8 cellular contexts compared by ENCODE assay signal in genomic region chr10:17026686-17027485, GRCh38.
A peak's percentile ranks its signal among the peaks of the same experiment; 100 is the strongest.
DNase-seq lines count a peak whose midpoint lies in the region; ATAC-seq and TF ChIP-seq lines count a peak whose summit lies in the region.

No MANE protein-coding gene starts in this region.

- peak; percentile 60 for ATAC-seq in activated naive CD8-positive, alpha-beta T cell treated with anti-CD3 and anti-CD28 coated beads, Interleukin-2, amount 10 ng/mL, durations not matched to agents 7 days and 5 days (ENCODE audit: low read depth)
- ATAC-seq in sciatic nerve: no peak

- H3K27ac ChIP-seq in breast epithelium (no peak overlapping the region), smooth muscle cell (ENCODE audit: low read depth) (peak overlapping the region; percentile 99), caudate nucleus (ENCODE audit: low read depth, low read length) (no peak overlapping the region)

- H3K27ac Mint-ChIP-seq in MCF 10A (ENCODE audit: low read depth, unreplicated experiment): peak overlapping the region; percentile 71
- peak overlapping the region; percentile 97 for H3K27ac Mint-ChIP-seq in activated naive CD8-positive, alpha-beta T cell treated with anti-CD3 and anti-CD28 coated beads, Interleukin-2, amount 10 ng/mL, durations not matched to agents 7 days and 5 days

- no peaks in the 10 kb centered on the region for H3K36me3 Mint-ChIP-seq in MCF 10A (ENCODE audit: insufficient read depth, unreplicated experiment)
- peaks cover 3% of the 10 kb centered on the region for H3K36me3 Mint-ChIP-seq in activated naive CD8-positive, alpha-beta T cell treated with anti-CD3 and anti-CD28 coated beads, Interleukin-2, amount 10 ng/mL, durations not matched to agents 7 days and 5 days

- WGBS in smooth muscle cell (ENCODE audit: low lambda C conversion rate): 88% methylated on average over 6 of the region's 6 CpGs

- H3K4me3 Mint-ChIP-seq in MCF 10A (ENCODE audit: unreplicated experiment): no peak overlapping the region
- peak overlapping the region; percentile 54 for H3K4me3 Mint-ChIP-seq in activated naive CD8-positive, alpha-beta T cell treated with anti-CD3 and anti-CD28 coated beads, Interleukin-2, amount 10 ng/mL, durations not matched to agents 7 days and 5 days

- intact Hi-C loops in MCF 10A (cut with micrococcal nuclease) (loop anchor here (5.0 to 10.0 kb wide), 2 partner anchors 50 to 182 kb away; no protein-coding TSS in a partner anchor), breast epithelium (cut with DNase I; ENCODE audit: low total_unique reads) (no loop called here), sciatic nerve (cut with DNase I) (no loop called here)

- peaks cover 48% of the 10 kb centered on the region for H3F3A ChIP-seq in smooth muscle cell (ENCODE audit: low read depth)

- H3K4me3 ChIP-seq in breast epithelium: no peak overlapping the region
- H3K4me3 ChIP-seq in smooth muscle cell: no peak overlapping the region

- no peaks in the 10 kb centered on the region for H3K9me3 Mint-ChIP-seq in MCF 10A (ENCODE audit: unreplicated experiment)
- H3K9me3 Mint-ChIP-seq in activated naive CD8-positive, alpha-beta T cell treated with anti-CD3 and anti-CD28 coated beads, Interleukin-2, amount 10 ng/mL, durations not matched to agents 7 days and 5 days: no peaks in the 10 kb centered on the region

- H4K20me1 ChIP-seq in smooth muscle cell (ENCODE audit: low read depth): no peaks in the 10 kb centered on the region

- no peaks in the 10 kb centered on the region for H3K36me3 ChIP-seq in breast epithelium
- no peaks in the 10 kb centered on the region for H3K36me3 ChIP-seq in smooth muscle cell (ENCODE audit: low read depth)

- H3K9ac ChIP-seq in smooth muscle cell (ENCODE audit: low read depth): peak overlapping the region; percentile 43

- H3K27me3 ChIP-seq in breast epithelium: no peaks in the 10 kb centered on the region
- no peaks in the 10 kb centered on the region for H3K27me3 ChIP-seq in smooth muscle cell (ENCODE audit: low read depth)

- TSS peak; percentile 47 for BruUV-seq in MCF 10A (replicated peaks; lab: Mats Ljungman, UMichigan)

- H3K4me1 ChIP-seq in breast epithelium: no peaks in the 10 kb centered on the region
- peaks cover 64% of the 10 kb centered on the region for H3K4me1 ChIP-seq in smooth muscle cell (ENCODE audit: low read depth)

- POLR2A ChIA-PET in MCF 10A (lab: Yijun Ruan, JAX): no interaction called here
- POLR2A ChIA-PET in activated naive CD8-positive, alpha-beta T cell treated with anti-CD3 and anti-CD28 coated beads, Interleukin-2, amount 10 ng/mL, durations not matched to agents 7 days and 5 days (lab: Charles Lee): interaction anchor here (9.4 kb wide), 1 partner anchor 202 kb away, joined by 118 read pairs; the partner anchor contains the start of gene VIM

- TF ChIP-seq POLR2A in breast epithelium (IDR thresholded peaks at IDR 0.05): no peak

- H3K9me3 ChIP-seq in breast epithelium: no peaks in the 10 kb centered on the region
- H3K9me3 ChIP-seq in smooth muscle cell (replicated peaks; ENCODE audit: low read depth): no peaks in the 10 kb centered on the region

- CTCF ChIA-PET in MCF 10A (lab: Yijun Ruan, JAX): interaction anchor here (0.6 to 0.8 kb wide), 2 partner anchors 202 to 463 kb away, joined by 3 read pairs; no protein-coding TSS in a partner anchor

- H3K27me3 Mint-ChIP-seq in MCF 10A (ENCODE audit: insufficient read depth, unreplicated experiment): no peaks in the 10 kb centered on the region
- H3K27me3 Mint-ChIP-seq in activated naive CD8-positive, alpha-beta T cell treated with anti-CD3 and anti-CD28 coated beads, Interleukin-2, amount 10 ng/mL, durations not matched to agents 7 days and 5 days: no peaks in the 10 kb centered on the region

- H3K79me2 ChIP-seq in smooth muscle cell (ENCODE audit: low read depth): no peaks in the 10 kb centered on the region

- no peak for TF ChIP-seq CTCF in MCF 10A (IDR thresholded peaks at IDR 0.05; ENCODE audit: unreplicated experiment)
- no peak for TF ChIP-seq CTCF in breast epithelium (IDR thresholded peaks at IDR 0.05)
- TF ChIP-seq CTCF in smooth muscle cell (IDR thresholded peaks at IDR 0.05; ENCODE audit: borderline replicate concordance, insufficient read depth, poor library complexity, severe bottlenecking): no peak

- no peak overlapping the region for H2AFZ ChIP-seq in smooth muscle cell (ENCODE audit: low read depth)

- H3K4me1 Mint-ChIP-seq in MCF 10A (ENCODE audit: insufficient read depth, unreplicated experiment): peaks cover 33% of the 10 kb centered on the region
- peaks cover 71% of the 10 kb centered on the region for H3K4me1 Mint-ChIP-seq in activated naive CD8-positive, alpha-beta T cell treated with anti-CD3 and anti-CD28 coated beads, Interleukin-2, amount 10 ng/mL, durations not matched to agents 7 days and 5 days

- peak; percentile 61 for DNase-seq in MCF 10A (ENCODE audit: unreplicated experiment)
- DNase-seq in breast epithelium (ENCODE audit: low spot score in 2 of 2): no peak
- DNase-seq in RPMI7951 (ENCODE audit: low read depth): peak; percentile 55
- peak; percentile 63 for DNase-seq in activated naive CD8-positive, alpha-beta T cell treated with anti-CD3 and anti-CD28 coated beads, Interleukin-2, amount 10 ng/mL, durations not matched to agents 7 days and 5 days
- DNase-seq in smooth muscle cell (lab: John Stamatoyannopoulos, UW; ENCODE audit: unreplicated experiment): no peak
- DNase-seq in cerebellar nuclear complex (lab: John Stamatoyannopoulos, UW): no peak
- no peak for DNase-seq in caudate nucleus (lab: John Stamatoyannopoulos, UW)
- DNase-seq in sciatic nerve (ENCODE audit: low spot score): no peak

- H3K4me2 ChIP-seq in smooth muscle cell: peak overlapping the region; percentile 46

Comparison
In these comparisons a context has a peak if more than half of its experiments do, and no peak if none do; other contexts are left out.
1. DNase-seq: peak in MCF 10A (single experiment), RPMI7951 (single experiment) and activated naive CD8-positive, alpha-beta T cell treated with anti-CD3 and anti-CD28 coated beads, Interleukin-2, amount 10 ng/mL, durations not matched to agents 7 days and 5 days (single experiment); none in breast epithelium (0 of 2), smooth muscle cell (single experiment), cerebellar nuclear complex (0 of 2), caudate nucleus (0 of 61) and sciatic nerve (single experiment).